In genomic region chr6:154386848-154387717, GRCh38 we compare ENCODE assay signal across 14 cellular contexts. TPM values are rescaled to one million over a fixed set of nuclear protein-coding genes. Genes with fewer than 3 reads are reported as not detected.
A peak's percentile ranks its signal among the peaks of the same experiment; 100 is the strongest.
DNase-seq lines count a peak whose midpoint lies in the region; ATAC-seq, FAIRE-seq and TF ChIP-seq lines count a peak whose summit lies in the region.
"Had no signal": no experiment of that assay in that cellular context is flagged by ENCODE, and none has a peak within 500 bp of the region (broad histone marks: within the 10 kb centered on the region; RNA-seq: fewer than 3 reads in every experiment).

No MANE protein-coding gene starts in this region.

- no peak overlapping the region for H3K4me3 ChIP-seq in Panc1 (ENCODE audit: low read depth in 2 of 2, low read length in 2 of 2)

- H3K9me3 ChIP-seq in Panc1 (ENCODE audit: control insufficient read depth, insufficient read depth, low read depth, low read length): peaks cover 6% of the 10 kb centered on the region; the same call in 1 of the 2 replicates

- TF ChIP-seq CTCF in Panc1 (IDR thresholded peaks at IDR 0.05): no peak
- TF ChIP-seq CTCF in osteocyte (IDR thresholded peaks at IDR 0.05): no peak
- no peak for TF ChIP-seq CTCF in progenitor cell of endocrine pancreas (IDR thresholded peaks at IDR 0.05; ENCODE audit: unreplicated experiment)
- TF ChIP-seq CTCF in glutamatergic neuron (IDR thresholded peaks at IDR 0.05; ENCODE audit: partially characterized antibody, unreplicated experiment): no peak

- no peaks in the 10 kb centered on the region for H3K27me3 ChIP-seq in Panc1 (ENCODE audit: control insufficient read depth, insufficient read depth, low read length)

- H3K27ac Mint-ChIP-seq in osteocyte (ENCODE audit: unreplicated experiment): peak overlapping the region; percentile 25
- H3K27ac Mint-ChIP-seq in progenitor cell of endocrine pancreas: no peak overlapping the region
- H3K27ac Mint-ChIP-seq in T-helper 2 cell treated with Interferon-gamma antibody and Interleukin-4, amounts not matched to agents 5 μg/mL and 100 μg/mL, for 36 hours: no peak overlapping the region
- no peak overlapping the region for H3K27ac Mint-ChIP-seq in glutamatergic neuron (ENCODE audit: unreplicated experiment)
- H3K27ac Mint-ChIP-seq: natural killer cell treated with Interleukin-12 subunit alpha and Interleukin-12 subunit beta and Interleukin-15 and Interleukin-18, amount 100 ng/mL, for 72 hours had no signal

- POLR2A ChIA-PET in Panc1 (lab: Charles Lee): interaction anchor here (0.7 kb wide), 1 partner anchor 37 kb away, joined by 5 read pairs; no protein-coding TSS in a partner anchor

- peaks cover 17% of the 10 kb centered on the region for H3K9me3 Mint-ChIP-seq in osteocyte (ENCODE audit: unreplicated experiment)
- peaks cover 16% of the 10 kb centered on the region for H3K9me3 Mint-ChIP-seq in progenitor cell of endocrine pancreas (ENCODE audit: low read depth)
- no peaks in the 10 kb centered on the region for H3K9me3 Mint-ChIP-seq in T-helper 2 cell treated with Interferon-gamma antibody and Interleukin-4, amounts not matched to agents 5 μg/mL and 100 μg/mL, for 36 hours
- H3K9me3 Mint-ChIP-seq in glutamatergic neuron (ENCODE audit: unreplicated experiment): peaks cover 4% of the 10 kb centered on the region

- H3K36me3 Mint-ChIP-seq in osteocyte (ENCODE audit: unreplicated experiment) (peaks cover 4% of the 10 kb centered on the region), progenitor cell of endocrine pancreas (ENCODE audit: insufficient read depth) (peaks cover 13% of the 10 kb centered on the region), glutamatergic neuron (ENCODE audit: unreplicated experiment) (peaks cover 4% of the 10 kb centered on the region)
- H3K36me3 Mint-ChIP-seq in T-helper 2 cell treated with Interferon-gamma antibody and Interleukin-4, amounts not matched to agents 5 μg/mL and 100 μg/mL, for 36 hours (ENCODE audit: low read depth): no peaks in the 10 kb centered on the region
- H3K36me3 Mint-ChIP-seq: natural killer cell treated with Interleukin-12 subunit alpha and Interleukin-12 subunit beta and Interleukin-15 and Interleukin-18, amount 100 ng/mL, for 72 hours had no signal

- H3K27me3 Mint-ChIP-seq in osteocyte (ENCODE audit: unreplicated experiment): peaks cover 7% of the 10 kb centered on the region
- H3K27me3 Mint-ChIP-seq in progenitor cell of endocrine pancreas: no peaks in the 10 kb centered on the region
- peaks cover 10% of the 10 kb centered on the region for H3K27me3 Mint-ChIP-seq in T-helper 2 cell treated with Interferon-gamma antibody and Interleukin-4, amounts not matched to agents 5 μg/mL and 100 μg/mL, for 36 hours (ENCODE audit: low read depth)
- H3K27me3 Mint-ChIP-seq in glutamatergic neuron (ENCODE audit: unreplicated experiment): peaks cover 2% of the 10 kb centered on the region

- H3K36me3 ChIP-seq in Panc1 (ENCODE audit: control insufficient read depth, insufficient read depth, low read length): no peaks in the 10 kb centered on the region

- CTCF ChIA-PET in Panc1 (lab: Charles Lee): no interaction called here

- intact Hi-C loops in Panc1 (cut with micrococcal nuclease; ENCODE audit: unreplicated experiment): no loop called here

- BruUV-seq in Panc1 (replicated peaks; lab: Mats Ljungman, UMichigan): no TSS peak

- H3K4me1 ChIP-seq in Panc1 (ENCODE audit: control insufficient read depth, insufficient read depth, low read length): peaks cover 7% of the 10 kb centered on the region; the same call in 1 of the 2 replicates

- peaks cover 40% of the 10 kb centered on the region for H3K4me1 Mint-ChIP-seq in osteocyte (ENCODE audit: unreplicated experiment)
- H3K4me1 Mint-ChIP-seq in progenitor cell of endocrine pancreas (ENCODE audit: low read depth): peaks cover 9% of the 10 kb centered on the region
- H3K4me1 Mint-ChIP-seq in T-helper 2 cell treated with Interferon-gamma antibody and Interleukin-4, amounts not matched to agents 5 μg/mL and 100 μg/mL, for 36 hours (ENCODE audit: low read depth): no peaks in the 10 kb centered on the region
- H3K4me1 Mint-ChIP-seq in glutamatergic neuron (ENCODE audit: low read depth, unreplicated experiment): no peaks in the 10 kb centered on the region

- peak overlapping the region; percentile 52; the same call in 1 of the 2 replicates for H3K27ac ChIP-seq in Panc1 (ENCODE audit: low read length)

- in situ Hi-C loops in Panc1 (cut with HindIII; ENCODE audit: low pct_unique_long_range_greater_than_20kb, low sequenced_read_pairs): no loop called here

- H3K4me3 Mint-ChIP-seq in osteocyte (ENCODE audit: unreplicated experiment) (peak overlapping the region; percentile 56), progenitor cell of endocrine pancreas (ENCODE audit: low read depth) (no peak overlapping the region), glutamatergic neuron (ENCODE audit: unreplicated experiment) (no peak overlapping the region)
- no peak overlapping the region for H3K4me3 Mint-ChIP-seq in T-helper 2 cell treated with Interferon-gamma antibody and Interleukin-4, amounts not matched to agents 5 μg/mL and 100 μg/mL, for 36 hours
- H3K4me3 Mint-ChIP-seq: activated T-cell treated with anti-CD3 and anti-CD28 coated beads, Interleukin-2, amount 50 U/mL, for 4 hours; natural killer cell treated with Interleukin-12 subunit alpha and Interleukin-12 subunit beta and Interleukin-15 and Interleukin-18, amount 100 ng/mL, for 72 hours had no signal

- ATAC-seq in Panc1: peak; percentile 89
- ATAC-seq: activated T-cell treated with anti-CD3 and anti-CD28 coated beads, Interleukin-2, amount 50 U/mL, for 4 hours; natural killer cell treated with Interleukin-12 subunit alpha and Interleukin-12 subunit beta and Interleukin-15 and Interleukin-18, amount 100 ng/mL, for 72 hours had no signal

- DNase-seq in EH (ENCODE audit: low read depth) (peak; percentile 95), Panc1 (ENCODE audit: low read depth, low spot score) (no peak), osteocyte (ENCODE audit: extremely low spot score, unreplicated experiment) (no peak), progenitor cell of endocrine pancreas (ENCODE audit: low spot score, unreplicated experiment) (no peak), germinal center (ENCODE audit: low spot score) (no peak), glutamatergic neuron (no peak)
- DNase-seq in T-helper 2 cell treated with Interferon-gamma antibody and Interleukin-4, amounts not matched to agents 5 μg/mL and 100 μg/mL, for 36 hours (ENCODE audit: low spot score): no peak
- DNase-seq: activated T-cell treated with anti-CD3 and anti-CD28 coated beads, Interleukin-2, amount 50 U/mL, for 4 hours; NCI-H1694; stimulated activated CD4-positive, alpha-beta T cell treated with anti-CD3 and anti-CD28 coated beads, Interleukin-1b, Interleukin-23, amount 100 ng/mL, for 48 hours had no signal

- peak; percentile 12 for FAIRE-seq in endometrium (lab: Jason Lieb, UNC)
- FAIRE-seq: colon had no signal

RNA-seq across cellular contexts. Expression of gene IPCEF1, which starts 30.5 kb away (rescaled TPM):
- total RNA-seq in Panc1 (2021; ENCODE audit: unreplicated experiment) (0.28 TPM), osteocyte (0.31 and 0.46 TPM in 2 replicates), progenitor cell of endocrine pancreas (0.77 and 1.4 TPM in 2 replicates), glutamatergic neuron (ENCODE audit: unreplicated experiment) (0.61 TPM)
- not detected for polyA plus RNA-seq in Panc1 (2012; ENCODE audit: insufficient read length)
- total RNA-seq: G401 had no signal
